In genomic region chr4:82811838-82812672, GRCh38 we compare ENCODE assay signal across 12 cellular contexts. TPM values are rescaled to one million over a fixed set of nuclear protein-coding genes. Genes with fewer than 3 reads are reported as not detected.
DNase-seq lines count a peak whose midpoint lies in the region; ATAC-seq and TF ChIP-seq lines count a peak whose summit lies in the region.
"Had no signal": no experiment of that assay in that cellular context is flagged by ENCODE, and none has a peak within 500 bp of the region (broad histone marks: within the 10 kb centered on the region; RNA-seq: fewer than 3 reads in every experiment).

No MANE protein-coding gene starts in this region.

- H3K23me2 ChIP-seq in H9 (ENCODE audit: insufficient read length, low read depth, low read length, poor library complexity, severe bottlenecking), result peaks cover 4% of the 10 kb centered on the region

- no peak overlapping the region for H2AK5ac ChIP-seq in H9 (ENCODE audit: insufficient read length, low read length)

- TF ChIP-seq EP300 in gastroesophageal sphincter (IDR thresholded peaks at IDR 0.05) (no peak), sigmoid colon (IDR thresholded peaks at IDR 0.05) (no peak)

- DNase-seq in H9, result no peak
- peak; percentile 28 for DNase-seq in NCI-H748 treated with DMSO at 0.1 percent for 48 hours (lab: John Stamatoyannopoulos, UW)
- no peak for DNase-seq in sigmoid colon
- DNase-seq in NCI-H446 treated with DMSO at 0.1 percent for 48 hours (lab: John Stamatoyannopoulos, UW), result no peak
- no peak for DNase-seq in SW480 (ENCODE audit: low spot score)
- no peak for DNase-seq in inferior parietal cortex (ENCODE audit: extremely low spot score)
- DNase-seq: naive B cell, NCI-H82 had no signal

- no peak overlapping the region for H4K8ac ChIP-seq in H9 (replicated peaks; ENCODE audit: insufficient read length, low read depth, low read length)

- no peaks in the 10 kb centered on the region for H3K79me2 ChIP-seq in H9 (ENCODE audit: insufficient read depth, low read length)

- H2BK5ac ChIP-seq in H9 (ENCODE audit: insufficient read length, low read length), result no peak overlapping the region

- H3K23ac ChIP-seq in H9 (ENCODE audit: insufficient read length, low read depth, low read length), result no peak overlapping the region

- H3K36me3 Mint-ChIP-seq in H9 (ENCODE audit: insufficient read depth in 1 of 3, low read depth in 3 of 3), result peaks cover 0 to 4% (median 0%) of the 10 kb centered on the region in 3 experiments; a peak in 1 of 7 replicates
- H3K36me3 Mint-ChIP-seq: naive B cell had no signal

- no peak for ATAC-seq in gastroesophageal sphincter
- ATAC-seq in GM21529 (IDR thresholded peaks at IDR 0.05; ENCODE audit: unreplicated experiment), result no peak
- ATAC-seq: HCT116 had no signal

- no peaks in the 10 kb centered on the region for H3K9me3 Mint-ChIP-seq in H9
- H3K9me3 Mint-ChIP-seq: T-helper 2 cell treated with Interferon-gamma antibody and Interleukin-4, amounts not matched to agents 5 μg/mL and 100 μg/mL, for 36 hours had no signal

- peaks cover 14% of the 10 kb centered on the region in 2 experiments for H3K4me1 Mint-ChIP-seq in H9
- H3K4me1 Mint-ChIP-seq: naive B cell had no signal

- H3K79me1 ChIP-seq in H9 (ENCODE audit: insufficient read depth, low read depth, low read length, poor library complexity, severe bottlenecking), result no peaks in the 10 kb centered on the region

- TF ChIP-seq CTCF in H9 (conservative IDR thresholded peaks at IDR 0.05), result no peak
- no peak for TF ChIP-seq CTCF in gastroesophageal sphincter (IDR thresholded peaks at IDR 0.05)
- TF ChIP-seq CTCF in sigmoid colon (IDR thresholded peaks at IDR 0.05), result no peak

- no peak overlapping the region for H3K27ac ChIP-seq in H9 (ENCODE audit: insufficient read length, low read depth, low read length)
- peak overlapping the region; percentile 18 to 71 (median 54) for H3K27ac ChIP-seq in gastroesophageal sphincter
- H3K27ac ChIP-seq in sigmoid colon, result peak overlapping the region in 3 of 4 donors; percentile 39 to 65 (median 48)

- H3K4me1 ChIP-seq in H9 (ENCODE audit: insufficient read depth, low read length) (no peaks in the 10 kb centered on the region; the same call in 1 of the 2 replicates), gastroesophageal sphincter (peaks cover 0 to 18% (median 0%) of the 10 kb centered on the region in 3 donors), sigmoid colon (peaks cover 0 to 11% (median 8%) of the 10 kb centered on the region in 4 donors)

- no peaks in the 10 kb centered on the region for H4K20me1 ChIP-seq in H9 (ENCODE audit: control insufficient read depth, insufficient read depth, insufficient read length)

- H3K4me2 ChIP-seq in H9 (ENCODE audit: insufficient read depth, insufficient read length, low read length), result peak overlapping the region; percentile 21

- no peak overlapping the region for H4K5ac ChIP-seq in H9 (ENCODE audit: insufficient read length, low read depth, low read length)

- H3K4me3 ChIP-seq in gastroesophageal sphincter (no peak overlapping the region), sigmoid colon (no peak overlapping the region)

- H2AFZ ChIP-seq in H9 (ENCODE audit: low read length), result no peak overlapping the region

- H3K14ac ChIP-seq in H9 (ENCODE audit: insufficient read depth, low read length), result no peak overlapping the region

- no peak overlapping the region; a peak in 2 of 7 replicates for H3K27ac Mint-ChIP-seq in H9
- H3K27ac Mint-ChIP-seq: T-helper 2 cell treated with Interferon-gamma antibody and Interleukin-4, amounts not matched to agents 5 μg/mL and 100 μg/mL, for 36 hours had no signal

- peaks cover 20% of the 10 kb centered on the region; the same call in 1 of the 2 replicates for H3K27me3 ChIP-seq in H9 (ENCODE audit: insufficient read depth, low read length)
- no peaks in the 10 kb centered on the region for H3K27me3 ChIP-seq in gastroesophageal sphincter
- H3K27me3 ChIP-seq in sigmoid colon, result no peaks in the 10 kb centered on the region

- no peak overlapping the region; a peak in 1 of 5 replicates for H3K4me3 Mint-ChIP-seq in H9
- H3K4me3 Mint-ChIP-seq: naive B cell; T-helper 2 cell treated with Interferon-gamma antibody and Interleukin-4, amounts not matched to agents 5 μg/mL and 100 μg/mL, for 36 hours had no signal

- H2BK12ac ChIP-seq in H9 (ENCODE audit: insufficient read length, low read depth, low read length), result no peak overlapping the region

- WGBS in H9 (ENCODE audit: extremely low coverage, insufficient read length, low lambda C conversion rate), result no CpG with 5 or more reads among the region's 8 CpGs
- 6 to 11% methylated on average over 6 to 8 of the region's 8 CpGs for WGBS in gastroesophageal sphincter (ENCODE audit: low coverage in 1 of 2), 2 donors
- 35 to 42% methylated on average over 8 of the region's 8 CpGs for WGBS in sigmoid colon, 2 donors

- peaks cover 70% of the 10 kb centered on the region for H3K27me3 Mint-ChIP-seq in H9 (ENCODE audit: low read depth)
- H3K27me3 Mint-ChIP-seq: naive B cell had no signal

- H3K9me3 ChIP-seq in H9 (ENCODE audit: control insufficient read depth, low read depth, low read length) (no peaks in the 10 kb centered on the region), gastroesophageal sphincter (no peaks in the 10 kb centered on the region), sigmoid colon (no peaks in the 10 kb centered on the region)

- H4K91ac ChIP-seq in H9 (ENCODE audit: insufficient read length, low read depth, low read length), result no peak overlapping the region

- intact Hi-C loops in sigmoid colon (cut with DNase I), result no loop called here

- no peak for TF ChIP-seq POLR2A in gastroesophageal sphincter (IDR thresholded peaks at IDR 0.05)
- TF ChIP-seq POLR2A in sigmoid colon (IDR thresholded peaks at IDR 0.05), result no peak

- no peak overlapping the region for H2BK120ac ChIP-seq in H9 (ENCODE audit: low read depth, low read length, poor library complexity, severe bottlenecking)

- no peak overlapping the region for H2BK15ac ChIP-seq in H9 (ENCODE audit: low read depth, low read length)

- H3K36me3 ChIP-seq in gastroesophageal sphincter (peaks cover 0 to 13% of the 10 kb centered on the region in 2 donors), sigmoid colon (peaks cover 0 to 6% (median under 1%) of the 10 kb centered on the region in 4 donors)

- H3K9ac ChIP-seq in H9 (ENCODE audit: extremely low read depth, insufficient read length, low read length), result no peak overlapping the region

- H3K56ac ChIP-seq in H9 (ENCODE audit: insufficient read length, low read depth, low read length), result no peak overlapping the region

- H3T11ph ChIP-seq in H9 (ENCODE audit: low read length), result no peak overlapping the region

- H2BK20ac ChIP-seq in H9 (ENCODE audit: low read depth, low read length, poor library complexity, severe bottlenecking), result no peak overlapping the region

- H3K4ac ChIP-seq in H9 (ENCODE audit: low read depth, low read length), result no peak overlapping the region

- H3K18ac ChIP-seq in H9 (ENCODE audit: insufficient read length, low read depth, low read length), result no peak overlapping the region

RNA-seq across cellular contexts. Expression of gene SCD5, which starts 13.5 kb away (rescaled TPM):
- total RNA-seq in H9 (2021) (0.68 and 0.86 TPM in 2 replicates), gastroesophageal sphincter (10 to 100 TPM; 15.5 to 21.8 (median 20.3) TPM), sigmoid colon (10 to 100 TPM; 27.3 to 30.7 (median 29.0) TPM)
- polyA plus RNA-seq in sigmoid colon, result 1 to 10 TPM in 2 of 3 donors, under 1 TPM in 1; 0.69 to 4.7 (median 1.2) TPM
